19 cellular contexts compared by ENCODE assay signal in genomic region chr3:137134431-137134830, GRCh38.
"Had no signal": no experiment of that assay in that cellular context is flagged by ENCODE, and none has a peak within 500 bp of the region (broad histone marks: within the 10 kb centered on the region; RNA-seq: fewer than 3 reads in every experiment).

No MANE protein-coding gene starts in this region.

- DNase-seq: Kasumi-1, MM.1S, NCI-H1092 treated with DMSO at 0.1 percent for 48 hours, NCI-H1436, NCI-H187, NCI-H2029, NCI-H2081 treated with DMSO at 0.1 percent for 48 hours, NCI-H2227 treated with DMSO at 0.1 percent for 48 hours, NCI-H526, Right ventricle myocardium superior, RPMI8226, SIG-M5, SK-N-SH, SW 1271, T-cell had no signal

- H3K4me3 ChIP-seq: K562 had no signal

- H3K9me3 Mint-ChIP-seq: T-cell had no signal

- H3K9me2 ChIP-seq: SK-N-SH had no signal

- H3K27ac Mint-ChIP-seq: IgD-negative memory B cell, T-cell had no signal

- H3K4me3 Mint-ChIP-seq: IgD-negative memory B cell, T-cell had no signal

- H3K4me2 ChIP-seq: KMS-11, SK-N-SH had no signal

- ATAC-seq: K562, T-cell had no signal

- H3K27ac ChIP-seq: HL-60, KMS-11 had no signal

- H3K36me3 Mint-ChIP-seq: IgD-negative memory B cell, T-cell had no signal

- H3K9me3 ChIP-seq: SK-N-SH had no signal
